8 cellular contexts compared by ENCODE assay signal in genomic region chr7:24755541-24756416, GRCh38. TPM values are rescaled to one million over a fixed set of nuclear protein-coding genes. Genes with fewer than 3 reads are reported as not detected.
DNase-seq lines count a peak whose midpoint lies in the region; ATAC-seq and TF ChIP-seq lines count a peak whose summit lies in the region.

No MANE protein-coding gene starts in this region.

- H3K27ac Mint-ChIP-seq in activated T-helper 2 cell treated with anti-CD3 and anti-CD28 coated beads, Interferon-gamma antibody, Interleukin-2, Interleukin-4, amounts not matched to agents 10 μg/mL and 5 μg/mL and 100 μg/mL, durations not matched to agents 14 hours and 24 hours and 36 hours, result peak overlapping the region; percentile 80

- no peaks in the 10 kb centered on the region for H3K9me3 ChIP-seq in OCI-LY7 (ENCODE audit: low read length)

- intact Hi-C loops in activated T-helper 2 cell treated with anti-CD3 and anti-CD28 coated beads, Interferon-gamma antibody, Interleukin-2, Interleukin-4, amounts not matched to agents 10 μg/mL and 5 μg/mL and 100 μg/mL, durations not matched to agents 14 hours and 24 hours and 36 hours (cut with micrococcal nuclease), result loop anchor here (1.0 to 5.0 kb wide), 9 partner anchors 28 to 1160 kb away; partner anchors contain the start of genes CYCS and OSBPL3
- intact Hi-C loops in OCI-LY7 (cut with micrococcal nuclease; ENCODE audit: unreplicated experiment), result no loop called here

- TF ChIP-seq CTCF in GM10248 (IDR thresholded peaks at IDR 0.05; ENCODE audit: control extremely low read depth, extremely low read depth, low read depth, missing control alignments), result no peak
- no peak for TF ChIP-seq CTCF in OCI-LY7 (conservative IDR thresholded peaks at IDR 0.05; ENCODE audit: low read length)

- H3K4me1 Mint-ChIP-seq in activated T-helper 2 cell treated with anti-CD3 and anti-CD28 coated beads, Interferon-gamma antibody, Interleukin-2, Interleukin-4, amounts not matched to agents 10 μg/mL and 5 μg/mL and 100 μg/mL, durations not matched to agents 14 hours and 24 hours and 36 hours (ENCODE audit: low read depth), result peaks cover 33% of the 10 kb centered on the region

- H2AFZ ChIP-seq in OCI-LY7 (ENCODE audit: low read length), result no peak overlapping the region

- no TSS peak for BruUV-seq in OCI-LY7 (replicated peaks; lab: Mats Ljungman, UMichigan)

- ATAC-seq in GM21515 (IDR thresholded peaks at IDR 0.05; ENCODE audit: unreplicated experiment) (peak; percentile 52), HG03565 (IDR thresholded peaks at IDR 0.05; ENCODE audit: unreplicated experiment) (peak; percentile 60)

- no peaks in the 10 kb centered on the region for H3K4me1 ChIP-seq in OCI-LY7 (ENCODE audit: insufficient read depth, low read length, poor library complexity, severe bottlenecking)

- H3K27me3 Mint-ChIP-seq in activated T-helper 2 cell treated with anti-CD3 and anti-CD28 coated beads, Interferon-gamma antibody, Interleukin-2, Interleukin-4, amounts not matched to agents 10 μg/mL and 5 μg/mL and 100 μg/mL, durations not matched to agents 14 hours and 24 hours and 36 hours (ENCODE audit: low read depth), result peaks cover 45% of the 10 kb centered on the region

- CTCF ChIA-PET in GM10248 (lab: Yijun Ruan, JAX) (interaction anchor here (0.8 to 2.9 kb wide), 10 partner anchors 9 to 338 kb away, joined by 3 to 14 read pairs (median 3); no protein-coding TSS in a partner anchor), OCI-LY7 (lab: Charles Lee; ENCODE audit: unreplicated experiment) (no interaction called here)

- no peak overlapping the region for H3K27ac ChIP-seq in OCI-LY7 (ENCODE audit: low read depth, low read length, poor library complexity, severe bottlenecking)

- no peaks in the 10 kb centered on the region for H3K79me2 ChIP-seq in OCI-LY7 (ENCODE audit: insufficient read depth, low read depth, low read length)

- H3K4me2 ChIP-seq in OCI-LY7 (ENCODE audit: low read length), result no peak overlapping the region

- H3K9me2 ChIP-seq in OCI-LY7 (ENCODE audit: insufficient read depth, low read length), result no peaks in the 10 kb centered on the region

- no peaks in the 10 kb centered on the region for H3K36me3 Mint-ChIP-seq in activated T-helper 2 cell treated with anti-CD3 and anti-CD28 coated beads, Interferon-gamma antibody, Interleukin-2, Interleukin-4, amounts not matched to agents 10 μg/mL and 5 μg/mL and 100 μg/mL, durations not matched to agents 14 hours and 24 hours and 36 hours (ENCODE audit: low read depth)

- no peaks in the 10 kb centered on the region for H4K20me1 ChIP-seq in OCI-LY7 (ENCODE audit: insufficient read depth, low read length)

- peak; percentile 76 for DNase-seq in GM10248 (ENCODE audit: extremely low spot score)
- DNase-seq in activated T-helper 2 cell treated with anti-CD3 and anti-CD28 coated beads, Interferon-gamma antibody, Interleukin-2, Interleukin-4, amounts not matched to agents 10 μg/mL and 5 μg/mL and 100 μg/mL, durations not matched to agents 14 hours and 24 hours and 36 hours (ENCODE audit: low spot score), result peak; percentile 20
- DNase-seq in medulla oblongata (ENCODE audit: extremely low spot score), result peak; percentile 70
- no peak for DNase-seq in NCI-H345 (lab: John Stamatoyannopoulos, UW)
- no peak for DNase-seq in NCI-H524 (lab: John Stamatoyannopoulos, UW)
- DNase-seq in OCI-LY7 (ENCODE audit: low spot score), result no peak

- H3K4me3 Mint-ChIP-seq in activated T-helper 2 cell treated with anti-CD3 and anti-CD28 coated beads, Interferon-gamma antibody, Interleukin-2, Interleukin-4, amounts not matched to agents 10 μg/mL and 5 μg/mL and 100 μg/mL, durations not matched to agents 14 hours and 24 hours and 36 hours (ENCODE audit: low read depth), result peak overlapping the region; percentile 87

- H3K4me3 ChIP-seq in OCI-LY7 (ENCODE audit: low read depth, low read length, poor library complexity, severe bottlenecking), result no peak overlapping the region

- no peaks in the 10 kb centered on the region for H3K36me3 ChIP-seq in OCI-LY7 (ENCODE audit: insufficient read depth, low read length)

- POLR2A ChIA-PET in GM10248 (lab: Yijun Ruan, JAX), result interaction anchor here (0.5 to 1.3 kb wide), 6 partner anchors 11 to 133 kb away, joined by 3 to 4 read pairs (median 3); no protein-coding TSS in a partner anchor
- POLR2A ChIA-PET in OCI-LY7 (lab: Charles Lee), result interaction anchor here (0.7 to 1.7 kb wide), 5 partner anchors 8 to 167 kb away, joined by 3 to 5 read pairs (median 4); no protein-coding TSS in a partner anchor

- H3K9me3 Mint-ChIP-seq in activated T-helper 2 cell treated with anti-CD3 and anti-CD28 coated beads, Interferon-gamma antibody, Interleukin-2, Interleukin-4, amounts not matched to agents 10 μg/mL and 5 μg/mL and 100 μg/mL, durations not matched to agents 14 hours and 24 hours and 36 hours, result no peaks in the 10 kb centered on the region

RNA-seq across cellular contexts. Expression of gene GSDME, which starts 1.5 kb away (rescaled TPM):
- 8.7 and 9.6 TPM in 2 replicates for total RNA-seq in activated T-helper 2 cell treated with anti-CD3 and anti-CD28 coated beads, Interferon-gamma antibody, Interleukin-2, Interleukin-4, amounts not matched to agents 10 μg/mL and 5 μg/mL and 100 μg/mL, durations not matched to agents 14 hours and 24 hours and 36 hours
- 41.7 and 49.9 TPM in 2 replicates for total RNA-seq in OCI-LY7 (2014; rRNA removed; shearing (Covaris generic))
- 33.0 and 47.0 TPM in 2 replicates for total RNA-seq in OCI-LY7 (2022)

Comparison
In these comparisons a context has a peak if more than half of its experiments do, and no peak if none do; other contexts are left out.
1. DNase-seq: peak in GM10248 (single experiment), activated T-helper 2 cell treated with anti-CD3 and anti-CD28 coated beads, Interferon-gamma antibody, Interleukin-2, Interleukin-4, amounts not matched to agents 10 μg/mL and 5 μg/mL and 100 μg/mL, durations not matched to agents 14 hours and 24 hours and 36 hours (single experiment) and medulla oblongata (single experiment); none in NCI-H345 (single experiment), NCI-H524 (0 of 2) and OCI-LY7 (single experiment).